1 cellular context compared by ENCODE assay signal in the genomic region with DNA sequence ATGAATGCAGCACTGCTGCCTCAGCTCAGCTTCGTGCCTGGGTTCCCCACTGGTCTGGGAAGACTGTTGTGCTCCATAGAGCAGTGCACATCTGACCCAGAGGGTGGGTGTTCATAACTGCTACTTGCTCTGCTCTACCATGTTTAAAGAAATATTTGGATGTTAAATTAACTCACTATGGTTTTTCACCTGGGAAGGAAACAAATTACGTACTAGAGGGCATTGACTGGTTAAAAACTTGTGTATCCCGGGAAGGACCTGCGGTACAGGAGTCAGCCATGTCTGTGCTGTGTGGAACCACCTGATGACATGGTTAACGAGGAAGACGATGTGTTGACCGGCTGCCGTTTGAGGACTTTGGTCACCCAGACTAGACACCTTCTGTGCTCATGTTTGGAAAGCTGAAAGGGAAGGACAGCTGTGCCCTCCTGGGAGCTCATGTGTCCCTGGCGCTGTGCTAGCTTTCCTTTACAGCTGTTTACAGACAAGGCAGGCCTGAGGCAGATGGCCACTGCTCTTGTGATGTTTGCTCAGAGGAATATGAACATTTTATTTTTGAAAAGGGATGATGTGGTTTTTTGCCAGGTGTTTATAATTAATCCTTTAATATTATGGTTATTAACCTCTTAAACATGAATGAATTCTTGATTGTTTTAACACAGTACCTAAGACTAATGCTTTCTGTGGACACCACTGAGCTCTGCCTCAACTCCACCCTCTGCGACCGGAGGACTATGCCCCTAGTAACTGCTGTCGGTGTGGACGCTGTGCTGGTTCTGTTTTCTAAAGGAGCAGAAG.
A peak's percentile ranks its signal among the peaks of the same experiment; 100 is the strongest.
TF ChIP-seq lines count a peak whose summit lies in the region.

No MANE protein-coding gene starts in this region.

TF ChIP-seq in HepG2, 621 proteins besides CTCF, POLR2A, EP300 and RAD21 (continued from another document and continues in another):
- TF ChIP-seq, protein P1, sequence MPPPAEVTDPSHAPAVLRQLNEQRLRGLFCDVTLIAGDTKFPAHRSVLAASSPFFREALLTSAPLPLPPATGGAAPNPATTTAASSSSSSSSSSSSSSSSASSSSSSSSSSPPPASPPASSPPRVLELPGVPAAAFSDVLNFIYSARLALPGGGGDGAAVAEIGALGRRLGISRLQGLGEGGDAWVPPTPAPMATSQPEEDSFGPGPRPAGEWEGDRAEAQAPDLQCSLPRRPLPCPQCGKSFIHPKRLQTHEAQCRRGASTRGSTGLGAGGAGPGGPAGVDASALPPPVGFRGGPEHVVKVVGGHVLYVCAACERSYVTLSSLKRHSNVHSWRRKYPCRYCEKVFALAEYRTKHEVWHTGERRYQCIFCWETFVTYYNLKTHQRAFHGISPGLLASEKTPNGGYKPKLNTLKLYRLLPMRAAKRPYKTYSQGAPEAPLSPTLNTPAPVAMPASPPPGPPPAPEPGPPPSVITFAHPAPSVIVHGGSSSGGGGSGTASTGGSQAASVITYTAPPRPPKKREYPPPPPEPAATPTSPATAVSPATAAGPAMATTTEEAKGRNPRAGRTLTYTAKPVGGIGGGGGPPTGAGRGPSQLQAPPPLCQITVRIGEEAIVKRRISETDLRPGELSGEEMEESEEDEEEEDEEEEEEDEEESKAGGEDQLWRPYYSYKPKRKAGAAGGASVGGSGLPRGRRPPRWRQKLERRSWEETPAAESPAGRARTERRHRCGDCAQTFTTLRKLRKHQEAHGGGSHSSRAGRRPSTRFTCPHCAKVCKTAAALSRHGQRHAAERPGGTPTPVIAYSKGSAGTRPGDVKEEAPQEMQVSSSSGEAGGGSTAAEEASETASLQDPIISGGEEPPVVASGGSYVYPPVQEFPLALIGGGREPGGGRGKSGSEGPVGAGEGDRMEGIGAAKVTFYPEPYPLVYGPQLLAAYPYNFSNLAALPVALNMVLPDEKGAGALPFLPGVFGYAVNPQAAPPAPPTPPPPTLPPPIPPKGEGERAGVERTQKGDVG (CRISPR knock-in tag; IDR thresholded peaks at IDR 0.05; ENCODE audit: borderline replicate concordance), result 0 out of 2 replicates have a peak, but pooled peaks have one; percentile 68
- TF ChIP-seq ELF3 (CRISPR knock-in tag; IDR thresholded peaks at IDR 0.05), result peak; percentile 63
- no peak for TF ChIP-seq NR0B2 (CRISPR knock-in tag; IDR thresholded peaks at IDR 0.05)
- no peak for TF ChIP-seq ZBTB14 (CRISPR knock-in tag; IDR thresholded peaks at IDR 0.05)
- no peak for TF ChIP-seq ZNF451 (CRISPR knock-in tag; IDR thresholded peaks at IDR 0.05)
- 0 out of 2 replicates have a peak, but pooled peaks have one; percentile 8 for TF ChIP-seq MIXL1 (CRISPR knock-in tag; IDR thresholded peaks at IDR 0.05)
- no peak for TF ChIP-seq MIER2 (CRISPR knock-in tag; IDR thresholded peaks at IDR 0.05)
- TF ChIP-seq ZNF280B (CRISPR knock-in tag; IDR thresholded peaks at IDR 0.05; ENCODE audit: borderline replicate concordance), result no peak
- peak; percentile 29 for TF ChIP-seq ZNF781 (CRISPR knock-in tag; IDR thresholded peaks at IDR 0.05; ENCODE audit: borderline replicate concordance, not compliant biosample characterization)
- TF ChIP-seq CENPX (CRISPR knock-in tag; IDR thresholded peaks at IDR 0.05), result no peak
- no peak for TF ChIP-seq ZNF768 (CRISPR knock-in tag; IDR thresholded peaks at IDR 0.05)
- 0 out of 2 replicates have a peak, but pooled peaks have one; percentile 39 for TF ChIP-seq KDM6A (CRISPR knock-in tag; IDR thresholded peaks at IDR 0.05; ENCODE audit: low read depth)
- TF ChIP-seq TBX2 (CRISPR knock-in tag; IDR thresholded peaks at IDR 0.05; ENCODE audit: borderline replicate concordance), result peak; percentile 71; the same call in 1 of the 2 replicates
- no peak for TF ChIP-seq ZNF18 (CRISPR knock-in tag; IDR thresholded peaks at IDR 0.05; ENCODE audit: insufficient replicate concordance)
- TF ChIP-seq, protein P2, sequence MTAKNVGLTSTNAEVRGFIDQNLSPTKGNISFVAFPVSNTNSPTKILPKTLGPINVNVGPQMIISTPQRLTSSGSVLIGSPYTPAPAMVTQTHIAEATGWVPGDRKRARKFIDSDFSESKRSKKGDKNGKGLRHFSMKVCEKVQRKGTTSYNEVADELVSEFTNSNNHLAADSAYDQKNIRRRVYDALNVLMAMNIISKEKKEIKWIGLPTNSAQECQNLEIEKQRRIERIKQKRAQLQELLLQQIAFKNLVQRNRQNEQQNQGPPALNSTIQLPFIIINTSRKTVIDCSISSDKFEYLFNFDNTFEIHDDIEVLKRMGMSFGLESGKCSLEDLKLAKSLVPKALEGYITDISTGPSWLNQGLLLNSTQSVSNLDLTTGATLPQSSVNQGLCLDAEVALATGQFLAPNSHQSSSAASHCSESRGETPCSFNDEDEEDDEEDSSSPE (CRISPR knock-in tag; IDR thresholded peaks at IDR 0.05), result peak; percentile 39; the same call in 1 of the 2 replicates
- no peak for TF ChIP-seq SMAD3 (CRISPR knock-in tag; IDR thresholded peaks at IDR 0.05)
- TF ChIP-seq, protein P3, sequence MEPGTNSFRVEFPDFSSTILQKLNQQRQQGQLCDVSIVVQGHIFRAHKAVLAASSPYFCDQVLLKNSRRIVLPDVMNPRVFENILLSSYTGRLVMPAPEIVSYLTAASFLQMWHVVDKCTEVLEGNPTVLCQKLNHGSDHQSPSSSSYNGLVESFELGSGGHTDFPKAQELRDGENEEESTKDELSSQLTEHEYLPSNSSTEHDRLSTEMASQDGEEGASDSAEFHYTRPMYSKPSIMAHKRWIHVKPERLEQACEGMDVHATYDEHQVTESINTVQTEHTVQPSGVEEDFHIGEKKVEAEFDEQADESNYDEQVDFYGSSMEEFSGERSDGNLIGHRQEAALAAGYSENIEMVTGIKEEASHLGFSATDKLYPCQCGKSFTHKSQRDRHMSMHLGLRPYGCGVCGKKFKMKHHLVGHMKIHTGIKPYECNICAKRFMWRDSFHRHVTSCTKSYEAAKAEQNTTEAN (CRISPR knock-in tag; conservative IDR thresholded peaks at IDR 0.05), result no peak
- TF ChIP-seq ZSCAN31 (CRISPR knock-in tag; IDR thresholded peaks at IDR 0.05; ENCODE audit: low read depth), result peak; percentile 39; the same call in 1 of the 2 replicates
- TF ChIP-seq ESRRA (CRISPR knock-in tag; IDR thresholded peaks at IDR 0.05; ENCODE audit: low read depth), result no peak
- TF ChIP-seq TFDP1 (CRISPR knock-in tag; IDR thresholded peaks at IDR 0.05; ENCODE audit: borderline replicate concordance), result peak; percentile 39; the same call in 1 of the 2 replicates
- no peak for TF ChIP-seq MED8 (CRISPR knock-in tag; IDR thresholded peaks at IDR 0.05; ENCODE audit: insufficient replicate concordance)
- TF ChIP-seq NAIF1 (CRISPR knock-in tag; IDR thresholded peaks at IDR 0.05; ENCODE audit: borderline replicate concordance), result no peak
- no peak for TF ChIP-seq PREB (CRISPR knock-in tag; IDR thresholded peaks at IDR 0.05)
- TF ChIP-seq ZBTB7A (CRISPR knock-in tag; IDR thresholded peaks at IDR 0.05), result no peak
- no peak for TF ChIP-seq POLR2AphosphoS2 (IDR thresholded peaks at IDR 0.05; ENCODE audit: low read depth, low read length)
- peak; percentile 52 for TF ChIP-seq TEAD3 (CRISPR knock-in tag; optimal IDR thresholded peaks at IDR 0.05; ENCODE audit: borderline replicate concordance)
- TF ChIP-seq, protein P4, sequence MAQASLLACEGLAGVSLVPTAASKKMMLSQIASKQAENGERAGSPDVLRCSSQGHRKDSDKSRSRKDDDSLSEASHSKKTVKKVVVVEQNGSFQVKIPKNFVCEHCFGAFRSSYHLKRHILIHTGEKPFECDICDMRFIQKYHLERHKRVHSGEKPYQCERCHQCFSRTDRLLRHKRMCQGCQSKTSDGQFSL (CRISPR knock-in tag; IDR thresholded peaks at IDR 0.05), result no peak
- no peak for TF ChIP-seq ZFP90 (CRISPR knock-in tag; IDR thresholded peaks at IDR 0.05; ENCODE audit: borderline replicate concordance)
- no peak for TF ChIP-seq ZNF775 (CRISPR knock-in tag; IDR thresholded peaks at IDR 0.05; ENCODE audit: borderline replicate concordance)
- TF ChIP-seq SIN3A (IDR thresholded peaks at IDR 0.05; ENCODE audit: borderline replicate concordance, low read depth, low read length), result no peak
- TF ChIP-seq ERF (CRISPR knock-in tag; IDR thresholded peaks at IDR 0.05), result peak; percentile 61; the same call in 1 of the 2 replicates
- peak; percentile 65 for TF ChIP-seq ZMYM4 (CRISPR knock-in tag; IDR thresholded peaks at IDR 0.05)
- TF ChIP-seq SAFB2 (CRISPR knock-in tag; IDR thresholded peaks at IDR 0.05; ENCODE audit: borderline replicate concordance, low read depth), result no peak
- no peak for TF ChIP-seq ZNF878 (CRISPR knock-in tag; IDR thresholded peaks at IDR 0.05)
- TF ChIP-seq, protein P5, sequence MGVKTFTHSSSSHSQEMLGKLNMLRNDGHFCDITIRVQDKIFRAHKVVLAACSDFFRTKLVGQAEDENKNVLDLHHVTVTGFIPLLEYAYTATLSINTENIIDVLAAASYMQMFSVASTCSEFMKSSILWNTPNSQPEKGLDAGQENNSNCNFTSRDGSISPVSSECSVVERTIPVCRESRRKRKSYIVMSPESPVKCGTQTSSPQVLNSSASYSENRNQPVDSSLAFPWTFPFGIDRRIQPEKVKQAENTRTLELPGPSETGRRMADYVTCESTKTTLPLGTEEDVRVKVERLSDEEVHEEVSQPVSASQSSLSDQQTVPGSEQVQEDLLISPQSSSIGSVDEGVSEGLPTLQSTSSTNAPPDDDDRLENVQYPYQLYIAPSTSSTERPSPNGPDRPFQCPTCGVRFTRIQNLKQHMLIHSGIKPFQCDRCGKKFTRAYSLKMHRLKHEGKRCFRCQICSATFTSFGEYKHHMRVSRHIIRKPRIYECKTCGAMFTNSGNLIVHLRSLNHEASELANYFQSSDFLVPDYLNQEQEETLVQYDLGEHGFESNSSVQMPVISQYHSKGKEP (CRISPR knock-in tag; IDR thresholded peaks at IDR 0.05), result no peak
- no peak for TF ChIP-seq SCMH1 (CRISPR knock-in tag; IDR thresholded peaks at IDR 0.05; ENCODE audit: borderline replicate concordance)
- peak; percentile 49; the same call in 1 of the 2 replicates for TF ChIP-seq TARDBP (CRISPR knock-in tag; IDR thresholded peaks at IDR 0.05)
- TF ChIP-seq HMG20A (CRISPR knock-in tag; IDR thresholded peaks at IDR 0.05; ENCODE audit: borderline replicate concordance), result no peak; the same call in 1 of the 2 replicates
- TF ChIP-seq BATF2 (CRISPR knock-in tag; IDR thresholded peaks at IDR 0.05), result no peak
- TF ChIP-seq HDAC2 (CRISPR knock-in tag; IDR thresholded peaks at IDR 0.05), result peak; percentile 46; the same call in 1 of the 2 replicates
- no peak for TF ChIP-seq ZNF709 (CRISPR knock-in tag; IDR thresholded peaks at IDR 0.05)
- peak; percentile 54; the same call in 1 of the 2 replicates for TF ChIP-seq ZNF580 (CRISPR knock-in tag; IDR thresholded peaks at IDR 0.05; ENCODE audit: borderline replicate concordance, low read depth)
